1 cellular context compared by ENCODE assay signal in genomic region chr16:50804290-50804907, GRCh38.
TF ChIP-seq lines count a peak whose summit lies in the region.

No MANE protein-coding gene starts in this region.

TF ChIP-seq in HepG2, 621 proteins besides CTCF, POLR2A, EP300 and RAD21 (continued from another document and continues in another):
- TF ChIP-seq FIP1L1 (IDR thresholded peaks at IDR 0.05; ENCODE audit: borderline replicate concordance, insufficient read depth, low read depth, low read length) = no peak
- peak; percentile 87 for TF ChIP-seq ZSCAN29 (CRISPR knock-in tag; conservative IDR thresholded peaks at IDR 0.05)
- TF ChIP-seq CHD2 (IDR thresholded peaks at IDR 0.05; ENCODE audit: low read depth, low read length) = no peak
- no peak for TF ChIP-seq HOXA7 (CRISPR knock-in tag; IDR thresholded peaks at IDR 0.05)
- peak; percentile 83 for TF ChIP-seq NR2F6 (IDR thresholded peaks at IDR 0.05)
- peak; percentile 77; the same call in 1 of the 2 replicates for TF ChIP-seq NR2F6 (CRISPR knock-in tag; IDR thresholded peaks at IDR 0.05)
- no peak for TF ChIP-seq ZFP90 (CRISPR knock-in tag; IDR thresholded peaks at IDR 0.05; ENCODE audit: borderline replicate concordance)
- TF ChIP-seq ZNF572 (CRISPR knock-in tag; IDR thresholded peaks at IDR 0.05) = no peak
- TF ChIP-seq, protein P1, sequence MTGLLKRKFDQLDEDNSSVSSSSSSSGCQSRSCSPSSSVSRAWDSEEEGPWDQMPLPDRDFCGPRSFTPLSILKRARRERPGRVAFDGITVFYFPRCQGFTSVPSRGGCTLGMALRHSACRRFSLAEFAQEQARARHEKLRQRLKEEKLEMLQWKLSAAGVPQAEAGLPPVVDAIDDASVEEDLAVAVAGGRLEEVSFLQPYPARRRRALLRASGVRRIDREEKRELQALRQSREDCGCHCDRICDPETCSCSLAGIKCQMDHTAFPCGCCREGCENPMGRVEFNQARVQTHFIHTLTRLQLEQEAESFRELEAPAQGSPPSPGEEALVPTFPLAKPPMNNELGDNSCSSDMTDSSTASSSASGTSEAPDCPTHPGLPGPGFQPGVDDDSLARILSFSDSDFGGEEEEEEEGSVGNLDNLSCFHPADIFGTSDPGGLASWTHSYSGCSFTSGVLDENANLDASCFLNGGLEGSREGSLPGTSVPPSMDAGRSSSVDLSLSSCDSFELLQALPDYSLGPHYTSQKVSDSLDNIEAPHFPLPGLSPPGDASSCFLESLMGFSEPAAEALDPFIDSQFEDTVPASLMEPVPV (CRISPR knock-in tag; IDR thresholded peaks at IDR 0.05) = no peak
- TF ChIP-seq, protein P2, sequence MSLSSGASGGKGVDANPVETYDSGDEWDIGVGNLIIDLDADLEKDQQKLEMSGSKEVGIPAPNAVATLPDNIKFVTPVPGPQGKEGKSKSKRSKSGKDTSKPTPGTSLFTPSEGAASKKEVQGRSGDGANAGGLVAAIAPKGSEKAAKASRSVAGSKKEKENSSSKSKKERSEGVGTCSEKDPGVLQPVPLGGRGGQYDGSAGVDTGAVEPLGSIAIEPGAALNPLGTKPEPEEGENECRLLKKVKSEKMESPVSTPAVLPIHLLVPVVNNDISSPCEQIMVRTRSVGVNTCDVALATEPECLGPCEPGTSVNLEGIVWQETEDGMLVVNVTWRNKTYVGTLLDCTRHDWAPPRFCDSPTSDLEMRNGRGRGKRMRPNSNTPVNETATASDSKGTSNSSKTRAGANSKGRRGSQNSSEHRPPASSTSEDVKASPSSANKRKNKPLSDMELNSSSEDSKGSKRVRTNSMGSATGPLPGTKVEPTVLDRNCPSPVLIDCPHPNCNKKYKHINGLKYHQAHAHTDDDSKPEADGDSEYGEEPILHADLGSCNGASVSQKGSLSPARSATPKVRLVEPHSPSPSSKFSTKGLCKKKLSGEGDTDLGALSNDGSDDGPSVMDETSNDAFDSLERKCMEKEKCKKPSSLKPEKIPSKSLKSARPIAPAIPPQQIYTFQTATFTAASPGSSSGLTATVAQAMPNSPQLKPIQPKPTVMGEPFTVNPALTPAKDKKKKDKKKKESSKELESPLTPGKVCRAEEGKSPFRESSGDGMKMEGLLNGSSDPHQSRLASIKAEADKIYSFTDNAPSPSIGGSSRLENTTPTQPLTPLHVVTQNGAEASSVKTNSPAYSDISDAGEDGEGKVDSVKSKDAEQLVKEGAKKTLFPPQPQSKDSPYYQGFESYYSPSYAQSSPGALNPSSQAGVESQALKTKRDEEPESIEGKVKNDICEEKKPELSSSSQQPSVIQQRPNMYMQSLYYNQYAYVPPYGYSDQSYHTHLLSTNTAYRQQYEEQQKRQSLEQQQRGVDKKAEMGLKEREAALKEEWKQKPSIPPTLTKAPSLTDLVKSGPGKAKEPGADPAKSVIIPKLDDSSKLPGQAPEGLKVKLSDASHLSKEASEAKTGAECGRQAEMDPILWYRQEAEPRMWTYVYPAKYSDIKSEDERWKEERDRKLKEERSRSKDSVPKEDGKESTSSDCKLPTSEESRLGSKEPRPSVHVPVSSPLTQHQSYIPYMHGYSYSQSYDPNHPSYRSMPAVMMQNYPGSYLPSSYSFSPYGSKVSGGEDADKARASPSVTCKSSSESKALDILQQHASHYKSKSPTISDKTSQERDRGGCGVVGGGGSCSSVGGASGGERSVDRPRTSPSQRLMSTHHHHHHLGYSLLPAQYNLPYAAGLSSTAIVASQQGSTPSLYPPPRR (CRISPR knock-in tag; IDR thresholded peaks at IDR 0.05; ENCODE audit: borderline replicate concordance) = peak; percentile 36; the same call in 1 of the 2 replicates
- TF ChIP-seq, protein P3, sequence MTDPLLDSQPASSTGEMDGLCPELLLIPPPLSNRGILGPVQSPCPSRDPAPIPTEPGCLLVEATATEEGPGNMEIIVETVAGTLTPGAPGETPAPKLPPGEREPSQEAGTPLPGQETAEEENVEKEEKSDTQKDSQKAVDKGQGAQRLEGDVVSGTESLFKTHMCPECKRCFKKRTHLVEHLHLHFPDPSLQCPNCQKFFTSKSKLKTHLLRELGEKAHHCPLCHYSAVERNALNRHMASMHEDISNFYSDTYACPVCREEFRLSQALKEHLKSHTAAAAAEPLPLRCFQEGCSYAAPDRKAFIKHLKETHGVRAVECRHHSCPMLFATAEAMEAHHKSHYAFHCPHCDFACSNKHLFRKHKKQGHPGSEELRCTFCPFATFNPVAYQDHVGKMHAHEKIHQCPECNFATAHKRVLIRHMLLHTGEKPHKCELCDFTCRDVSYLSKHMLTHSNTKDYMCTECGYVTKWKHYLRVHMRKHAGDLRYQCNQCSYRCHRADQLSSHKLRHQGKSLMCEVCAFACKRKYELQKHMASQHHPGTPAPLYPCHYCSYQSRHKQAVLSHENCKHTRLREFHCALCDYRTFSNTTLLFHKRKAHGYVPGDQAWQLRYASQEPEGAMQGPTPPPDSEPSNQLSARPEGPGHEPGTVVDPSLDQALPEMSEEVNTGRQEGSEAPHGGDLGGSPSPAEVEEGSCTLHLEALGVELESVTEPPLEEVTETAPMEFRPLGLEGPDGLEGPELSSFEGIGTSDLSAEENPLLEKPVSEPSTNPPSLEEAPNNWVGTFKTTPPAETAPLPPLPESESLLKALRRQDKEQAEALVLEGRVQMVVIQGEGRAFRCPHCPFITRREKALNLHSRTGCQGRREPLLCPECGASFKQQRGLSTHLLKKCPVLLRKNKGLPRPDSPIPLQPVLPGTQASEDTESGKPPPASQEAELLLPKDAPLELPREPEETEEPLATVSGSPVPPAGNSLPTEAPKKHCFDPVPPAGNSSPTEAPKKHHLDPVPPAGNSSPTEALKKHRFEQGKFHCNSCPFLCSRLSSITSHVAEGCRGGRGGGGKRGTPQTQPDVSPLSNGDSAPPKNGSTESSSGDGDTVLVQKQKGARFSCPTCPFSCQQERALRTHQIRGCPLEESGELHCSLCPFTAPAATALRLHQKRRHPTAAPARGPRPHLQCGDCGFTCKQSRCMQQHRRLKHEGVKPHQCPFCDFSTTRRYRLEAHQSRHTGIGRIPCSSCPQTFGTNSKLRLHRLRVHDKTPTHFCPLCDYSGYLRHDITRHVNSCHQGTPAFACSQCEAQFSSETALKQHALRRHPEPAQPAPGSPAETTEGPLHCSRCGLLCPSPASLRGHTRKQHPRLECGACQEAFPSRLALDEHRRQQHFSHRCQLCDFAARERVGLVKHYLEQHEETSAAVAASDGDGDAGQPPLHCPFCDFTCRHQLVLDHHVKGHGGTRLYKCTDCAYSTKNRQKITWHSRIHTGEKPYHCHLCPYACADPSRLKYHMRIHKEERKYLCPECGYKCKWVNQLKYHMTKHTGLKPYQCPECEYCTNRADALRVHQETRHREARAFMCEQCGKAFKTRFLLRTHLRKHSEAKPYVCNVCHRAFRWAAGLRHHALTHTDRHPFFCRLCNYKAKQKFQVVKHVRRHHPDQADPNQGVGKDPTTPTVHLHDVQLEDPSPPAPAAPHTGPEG (CRISPR knock-in tag; IDR thresholded peaks at IDR 0.05) = no peak
- no peak for TF ChIP-seq AGO2 (optimal IDR thresholded peaks at IDR 0.05; ENCODE audit: low read depth, low read length)
- no peak for TF ChIP-seq KDM4B (CRISPR knock-in tag; IDR thresholded peaks at IDR 0.05)
- no peak for TF ChIP-seq ZNF713 (CRISPR knock-in tag; IDR thresholded peaks at IDR 0.05)
- TF ChIP-seq, protein P4, sequence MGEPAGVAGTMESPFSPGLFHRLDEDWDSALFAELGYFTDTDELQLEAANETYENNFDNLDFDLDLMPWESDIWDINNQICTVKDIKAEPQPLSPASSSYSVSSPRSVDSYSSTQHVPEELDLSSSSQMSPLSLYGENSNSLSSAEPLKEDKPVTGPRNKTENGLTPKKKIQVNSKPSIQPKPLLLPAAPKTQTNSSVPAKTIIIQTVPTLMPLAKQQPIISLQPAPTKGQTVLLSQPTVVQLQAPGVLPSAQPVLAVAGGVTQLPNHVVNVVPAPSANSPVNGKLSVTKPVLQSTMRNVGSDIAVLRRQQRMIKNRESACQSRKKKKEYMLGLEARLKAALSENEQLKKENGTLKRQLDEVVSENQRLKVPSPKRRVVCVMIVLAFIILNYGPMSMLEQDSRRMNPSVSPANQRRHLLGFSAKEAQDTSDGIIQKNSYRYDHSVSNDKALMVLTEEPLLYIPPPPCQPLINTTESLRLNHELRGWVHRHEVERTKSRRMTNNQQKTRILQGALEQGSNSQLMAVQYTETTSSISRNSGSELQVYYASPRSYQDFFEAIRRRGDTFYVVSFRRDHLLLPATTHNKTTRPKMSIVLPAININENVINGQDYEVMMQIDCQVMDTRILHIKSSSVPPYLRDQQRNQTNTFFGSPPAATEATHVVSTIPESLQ (CRISPR knock-in tag; conservative IDR thresholded peaks at IDR 0.05) = no peak
- no peak; the same call in 1 of the 2 replicates for TF ChIP-seq ZNF724P (CRISPR knock-in tag; IDR thresholded peaks at IDR 0.05; ENCODE audit: borderline replicate concordance)
- no peak for TF ChIP-seq JUND (CRISPR knock-in tag; IDR thresholded peaks at IDR 0.05)
- TF ChIP-seq, protein P5, sequence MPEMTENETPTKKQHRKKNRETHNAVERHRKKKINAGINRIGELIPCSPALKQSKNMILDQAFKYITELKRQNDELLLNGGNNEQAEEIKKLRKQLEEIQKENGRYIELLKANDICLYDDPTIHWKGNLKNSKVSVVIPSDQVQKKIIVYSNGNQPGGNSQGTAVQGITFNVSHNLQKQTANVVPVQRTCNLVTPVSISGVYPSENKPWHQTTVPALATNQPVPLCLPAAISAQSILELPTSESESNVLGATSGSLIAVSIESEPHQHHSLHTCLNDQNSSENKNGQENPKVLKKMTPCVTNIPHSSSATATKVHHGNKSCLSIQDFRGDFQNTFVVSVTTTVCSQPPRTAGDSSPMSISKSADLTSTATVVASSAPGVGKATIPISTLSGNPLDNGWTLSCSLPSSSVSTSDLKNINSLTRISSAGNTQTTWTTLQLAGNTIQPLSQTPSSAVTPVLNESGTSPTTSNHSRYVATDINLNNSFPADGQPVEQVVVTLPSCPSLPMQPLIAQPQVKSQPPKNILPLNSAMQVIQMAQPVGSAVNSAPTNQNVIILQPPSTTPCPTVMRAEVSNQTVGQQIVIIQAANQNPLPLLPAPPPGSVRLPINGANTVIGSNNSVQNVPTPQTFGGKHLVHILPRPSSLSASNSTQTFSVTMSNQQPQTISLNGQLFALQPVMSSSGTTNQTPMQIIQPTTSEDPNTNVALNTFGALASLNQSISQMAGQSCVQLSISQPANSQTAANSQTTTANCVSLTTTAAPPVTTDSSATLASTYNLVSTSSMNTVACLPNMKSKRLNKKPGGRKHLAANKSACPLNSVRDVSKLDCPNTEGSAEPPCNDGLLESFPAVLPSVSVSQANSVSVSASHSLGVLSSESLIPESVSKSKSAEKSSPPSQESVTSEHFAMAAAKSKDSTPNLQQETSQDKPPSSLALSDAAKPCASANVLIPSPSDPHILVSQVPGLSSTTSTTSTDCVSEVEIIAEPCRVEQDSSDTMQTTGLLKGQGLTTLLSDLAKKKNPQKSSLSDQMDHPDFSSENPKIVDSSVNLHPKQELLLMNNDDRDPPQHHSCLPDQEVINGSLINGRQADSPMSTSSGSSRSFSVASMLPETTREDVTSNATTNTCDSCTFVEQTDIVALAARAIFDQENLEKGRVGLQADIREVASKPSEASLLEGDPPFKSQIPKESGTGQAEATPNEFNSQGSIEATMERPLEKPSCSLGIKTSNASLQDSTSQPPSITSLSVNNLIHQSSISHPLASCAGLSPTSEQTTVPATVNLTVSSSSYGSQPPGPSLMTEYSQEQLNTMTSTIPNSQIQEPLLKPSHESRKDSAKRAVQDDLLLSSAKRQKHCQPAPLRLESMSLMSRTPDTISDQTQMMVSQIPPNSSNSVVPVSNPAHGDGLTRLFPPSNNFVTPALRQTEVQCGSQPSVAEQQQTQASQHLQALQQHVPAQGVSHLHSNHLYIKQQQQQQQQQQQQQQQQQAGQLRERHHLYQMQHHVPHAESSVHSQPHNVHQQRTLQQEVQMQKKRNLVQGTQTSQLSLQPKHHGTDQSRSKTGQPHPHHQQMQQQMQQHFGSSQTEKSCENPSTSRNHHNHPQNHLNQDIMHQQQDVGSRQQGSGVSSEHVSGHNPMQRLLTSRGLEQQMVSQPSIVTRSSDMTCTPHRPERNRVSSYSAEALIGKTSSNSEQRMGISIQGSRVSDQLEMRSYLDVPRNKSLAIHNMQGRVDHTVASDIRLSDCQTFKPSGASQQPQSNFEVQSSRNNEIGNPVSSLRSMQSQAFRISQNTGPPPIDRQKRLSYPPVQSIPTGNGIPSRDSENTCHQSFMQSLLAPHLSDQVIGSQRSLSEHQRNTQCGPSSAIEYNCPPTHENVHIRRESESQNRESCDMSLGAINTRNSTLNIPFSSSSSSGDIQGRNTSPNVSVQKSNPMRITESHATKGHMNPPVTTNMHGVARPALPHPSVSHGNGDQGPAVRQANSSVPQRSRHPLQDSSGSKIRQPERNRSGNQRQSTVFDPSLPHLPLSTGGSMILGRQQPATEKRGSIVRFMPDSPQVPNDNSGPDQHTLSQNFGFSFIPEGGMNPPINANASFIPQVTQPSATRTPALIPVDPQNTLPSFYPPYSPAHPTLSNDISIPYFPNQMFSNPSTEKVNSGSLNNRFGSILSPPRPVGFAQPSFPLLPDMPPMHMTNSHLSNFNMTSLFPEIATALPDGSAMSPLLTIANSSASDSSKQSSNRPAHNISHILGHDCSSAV (CRISPR knock-in tag; IDR thresholded peaks at IDR 0.05; ENCODE audit: borderline replicate concordance) = no peak
- no peak for TF ChIP-seq SRSF4 (IDR thresholded peaks at IDR 0.05; ENCODE audit: low read depth, low read length, poor library complexity, severe bottlenecking)
- TF ChIP-seq GATA4 (IDR thresholded peaks at IDR 0.05; ENCODE audit: borderline replicate concordance, low read depth) = no peak
- TF ChIP-seq, protein P6, sequence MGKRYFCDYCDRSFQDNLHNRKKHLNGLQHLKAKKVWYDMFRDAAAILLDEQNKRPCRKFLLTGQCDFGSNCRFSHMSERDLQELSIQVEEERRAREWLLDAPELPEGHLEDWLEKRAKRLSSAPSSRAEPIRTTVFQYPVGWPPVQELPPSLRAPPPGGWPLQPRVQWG (CRISPR knock-in tag; IDR thresholded peaks at IDR 0.05; ENCODE audit: borderline replicate concordance, low read depth) = no peak
- TF ChIP-seq THAP11 (CRISPR knock-in tag; IDR thresholded peaks at IDR 0.05) = peak; percentile 61; the same call in 1 of the 2 replicates
- no peak for TF ChIP-seq SETDB1 (CRISPR knock-in tag; IDR thresholded peaks at IDR 0.05; ENCODE audit: borderline replicate concordance)
- no peak for TF ChIP-seq NFIB (CRISPR knock-in tag; IDR thresholded peaks at IDR 0.05; ENCODE audit: borderline replicate concordance)
- TF ChIP-seq CHD4 (IDR thresholded peaks at IDR 0.05; ENCODE audit: borderline replicate concordance, low read length) = no peak
- TF ChIP-seq ASH2L (IDR thresholded peaks at IDR 0.05; ENCODE audit: insufficient read length, low read depth, low read length) = peak; percentile 70
